ENCODE assay signal across 8 cellular contexts in genomic region chr1:52033190-52034049, GRCh38. TPM values are rescaled to one million over a fixed set of nuclear protein-coding genes. Genes with fewer than 3 reads are reported as not detected.
DNase-seq lines count a peak whose midpoint lies in the region; ATAC-seq, FAIRE-seq and TF ChIP-seq lines count a peak whose summit lies in the region.

KTI12 (minus strand) TSS chr1:52033810; CDS start chr1:52033761, 49 bp downstream.

- peaks cover 23% of the 10 kb centered on the region for H3K36me3 Mint-ChIP-seq in activated naive CD8-positive, alpha-beta T cell treated with anti-CD3 and anti-CD28 coated beads, Interleukin-2, amount 10 ng/mL, durations not matched to agents 7 days and 5 days

- intact Hi-C loops in Right ventricle myocardium inferior (cut with DNase I) (loop anchor here (2.0 kb wide), 1 partner anchor 21 kb away; the partner anchor contains the start of gene TXNDC12), pancreas (cut with DNase I) (no loop called here), tibial artery (cut with DNase I; ENCODE audit: low total_unique reads) (no loop called here)

- peak within 1 kb of the TSS; percentile 90 for H3K4me3 Mint-ChIP-seq in activated naive CD8-positive, alpha-beta T cell treated with anti-CD3 and anti-CD28 coated beads, Interleukin-2, amount 10 ng/mL, durations not matched to agents 7 days and 5 days

- H3K36me3 ChIP-seq in SU-DHL-6 (ENCODE audit: low read length) (peaks cover 9% of the 10 kb centered on the region; the same call in 1 of the 2 replicates), pancreas (no peaks in the 10 kb centered on the region), tibial artery (peaks cover 0 to 18% (median 10%) of the 10 kb centered on the region in 3 donors)

- DNase-seq in GM12864 (ENCODE audit: low read depth) (peak; percentile 87), NCI-H128 (lab: John Stamatoyannopoulos, UW; ENCODE audit: unreplicated experiment) (peak; percentile 77), Right ventricle myocardium inferior (ENCODE audit: missing footprints) (peak; percentile 94), pancreas (peak; percentile 80 to 91 (median 82)), tibial artery (peak; percentile 80 to 90)
- peak; percentile 87 for DNase-seq in activated naive CD8-positive, alpha-beta T cell treated with anti-CD3 and anti-CD28 coated beads, Interleukin-2, amount 10 ng/mL, durations not matched to agents 7 days and 5 days

- peak within 1 kb of the TSS; percentile 69 for H2AFZ ChIP-seq in SU-DHL-6 (ENCODE audit: low read depth, low read length, severe bottlenecking)

- peaks cover 18% of the 10 kb centered on the region for H3F3A ChIP-seq in SU-DHL-6 (ENCODE audit: insufficient read depth)

- no peaks in the 10 kb centered on the region for H3K9me2 ChIP-seq in SU-DHL-6 (replicated peaks; ENCODE audit: insufficient read depth, low read length)

- H3K9me3 ChIP-seq in SU-DHL-6 (ENCODE audit: insufficient read depth, low read length), result no peaks in the 10 kb centered on the region
- H3K9me3 ChIP-seq in pancreas, result no peaks in the 10 kb centered on the region
- no peaks in the 10 kb centered on the region for H3K9me3 ChIP-seq in tibial artery

- H3K4me1 ChIP-seq in pancreas (peaks cover 22 to 32% (median 29%) of the 10 kb centered on the region in 3 donors), tibial artery (peaks cover 0 to 33% (median 27%) of the 10 kb centered on the region in 4 donors)

- H3K27ac Mint-ChIP-seq in activated naive CD8-positive, alpha-beta T cell treated with anti-CD3 and anti-CD28 coated beads, Interleukin-2, amount 10 ng/mL, durations not matched to agents 7 days and 5 days, result peak within 1 kb of the TSS; percentile 93

- H3K27me3 ChIP-seq in SU-DHL-6 (ENCODE audit: low read length) (no peaks in the 10 kb centered on the region), pancreas (no peaks in the 10 kb centered on the region), tibial artery (no peaks in the 10 kb centered on the region)

- TF ChIP-seq CTCF in GM12864 (IDR thresholded peaks at IDR 0.05; ENCODE audit: low read depth, low read length, missing control alignments) (no peak), SU-DHL-6 (IDR thresholded peaks at IDR 0.05; ENCODE audit: insufficient read depth, low read length, poor library complexity, severe bottlenecking) (no peak), pancreas (IDR thresholded peaks at IDR 0.05) (no peak), tibial artery (IDR thresholded peaks at IDR 0.05) (no peak)

- H3K27me3 Mint-ChIP-seq in activated naive CD8-positive, alpha-beta T cell treated with anti-CD3 and anti-CD28 coated beads, Interleukin-2, amount 10 ng/mL, durations not matched to agents 7 days and 5 days, result no peaks in the 10 kb centered on the region

- peak within 1 kb of the TSS; percentile 81 for H3K4me2 ChIP-seq in SU-DHL-6 (ENCODE audit: low read depth, low read length, poor library complexity, severe bottlenecking)

- H3K4me1 Mint-ChIP-seq in activated naive CD8-positive, alpha-beta T cell treated with anti-CD3 and anti-CD28 coated beads, Interleukin-2, amount 10 ng/mL, durations not matched to agents 7 days and 5 days, result peaks cover 33% of the 10 kb centered on the region

- no peak for FAIRE-seq in pancreas (lab: Jason Lieb, UNC)

- peaks cover 15% of the 10 kb centered on the region; the same call in 1 of the 2 replicates for H4K20me1 ChIP-seq in SU-DHL-6 (ENCODE audit: low read depth, low read length)

- WGBS in pancreas, 2 donors, result 2 to 3% methylated on average over 73 to 78 of the region's 78 CpGs

- ATAC-seq in HG02759 (IDR thresholded peaks at IDR 0.05; ENCODE audit: unreplicated experiment) (peak; percentile 84), Right ventricle myocardium inferior (peak; percentile 96), pancreas (peak; percentile 85 to 93 (median 90))
- peak; percentile 92 for ATAC-seq in activated naive CD8-positive, alpha-beta T cell treated with anti-CD3 and anti-CD28 coated beads, Interleukin-2, amount 10 ng/mL, durations not matched to agents 7 days and 5 days (ENCODE audit: low read depth)

- POLR2A ChIA-PET in activated naive CD8-positive, alpha-beta T cell treated with anti-CD3 and anti-CD28 coated beads, Interleukin-2, amount 10 ng/mL, durations not matched to agents 7 days and 5 days (lab: Charles Lee), result interaction anchor here (0.6 to 2.3 kb wide), 8 partner anchors 11 to 550 kb away, joined by 3 to 27 read pairs (median 5); partner anchors contain the start of genes BTF3L4, NRDC and TXNDC12

- H3K9me3 Mint-ChIP-seq in activated naive CD8-positive, alpha-beta T cell treated with anti-CD3 and anti-CD28 coated beads, Interleukin-2, amount 10 ng/mL, durations not matched to agents 7 days and 5 days, result no peaks in the 10 kb centered on the region

- H3K79me2 ChIP-seq in SU-DHL-6 (ENCODE audit: insufficient read depth, low read length), result peaks cover 43% of the 10 kb centered on the region

- H3K27ac ChIP-seq in SU-DHL-6 (ENCODE audit: low read depth, low read length) (peak within 1 kb of the TSS; percentile 49), pancreas (peak within 1 kb of the TSS; percentile 64 to 84 (median 80)), tibial artery (peak within 1 kb of the TSS; percentile 88)

- H3K9ac ChIP-seq in SU-DHL-6 (ENCODE audit: low read length), result peak within 1 kb of the TSS; percentile 79

- H3K4me3 ChIP-seq in GM12864 (ENCODE audit: low read depth, low read length) (peak within 1 kb of the TSS; percentile 74), SU-DHL-6 (ENCODE audit: insufficient read depth, low read length, poor library complexity, severe bottlenecking) (peak within 1 kb of the TSS; percentile 84), pancreas (peak within 1 kb of the TSS; percentile 52 to 85 (median 70)), tibial artery (peak within 1 kb of the TSS; percentile 71 to 86)

RNA-seq across cellular contexts. Expression of gene KTI12, which starts in this region (rescaled TPM):
- total RNA-seq in activated naive CD8-positive, alpha-beta T cell treated with anti-CD3 and anti-CD28 coated beads, Interleukin-2, amount 10 ng/mL, durations not matched to agents 7 days and 5 days, result 10 to 100 TPM; 12.5 to 14.6 TPM
- total RNA-seq in Right ventricle myocardium inferior, result 3.1 TPM
- 1 to 10 TPM; 2.3 to 4.7 (median 3.4) TPM for total RNA-seq in pancreas
- polyA plus RNA-seq in pancreas, result 1 to 10 TPM; 3.1 to 7.1 TPM

Comparison
In these comparisons a context has a peak if more than half of its experiments do, and no peak if none do; other contexts are left out.
1. Peak in every context shown above with its lines: DNase-seq, ATAC-seq, H3K4me3 ChIP-seq and H3K27ac ChIP-seq.